Comparison of ENCODE assay signal across 14 cellular contexts in genomic region chr9:3491450-3491849, GRCh38.
DNase-seq lines count a peak whose midpoint lies in the region; ATAC-seq and FAIRE-seq lines count a peak whose summit lies in the region.
"Had no signal": no experiment of that assay in that cellular context is flagged by ENCODE, and none has a peak within 500 bp of the region (broad histone marks: within the 10 kb centered on the region; RNA-seq: fewer than 3 reads in every experiment).

No MANE protein-coding gene starts in this region.

- ATAC-seq in HG02938 (IDR thresholded peaks at IDR 0.05; ENCODE audit: unreplicated experiment) (peak; percentile 55), HG03565 (IDR thresholded peaks at IDR 0.05; ENCODE audit: unreplicated experiment) (no peak), GM21528 (IDR thresholded peaks at IDR 0.05; ENCODE audit: low FRiP score, unreplicated experiment) (no peak)
- ATAC-seq: CD8-positive, alpha-beta T cell; GM23338; HCT116 had no signal

- peak; percentile 52 for FAIRE-seq in G401.6 (lab: Jason Lieb, UNC)
- peak; percentile 82 for FAIRE-seq in islet of Langerhans (lab: Jason Lieb, UNC)
- FAIRE-seq: GM18507 had no signal

- DNase-seq in HK-2 (ENCODE audit: unreplicated experiment), result no peak
- DNase-seq: CD4-positive, CD25-positive, alpha-beta regulatory T cell; CD8-positive, alpha-beta T cell; DND-41; GDM1; H9 had no signal
